Comparison of ENCODE assay signal across 24 cellular contexts in the genomic region with DNA sequence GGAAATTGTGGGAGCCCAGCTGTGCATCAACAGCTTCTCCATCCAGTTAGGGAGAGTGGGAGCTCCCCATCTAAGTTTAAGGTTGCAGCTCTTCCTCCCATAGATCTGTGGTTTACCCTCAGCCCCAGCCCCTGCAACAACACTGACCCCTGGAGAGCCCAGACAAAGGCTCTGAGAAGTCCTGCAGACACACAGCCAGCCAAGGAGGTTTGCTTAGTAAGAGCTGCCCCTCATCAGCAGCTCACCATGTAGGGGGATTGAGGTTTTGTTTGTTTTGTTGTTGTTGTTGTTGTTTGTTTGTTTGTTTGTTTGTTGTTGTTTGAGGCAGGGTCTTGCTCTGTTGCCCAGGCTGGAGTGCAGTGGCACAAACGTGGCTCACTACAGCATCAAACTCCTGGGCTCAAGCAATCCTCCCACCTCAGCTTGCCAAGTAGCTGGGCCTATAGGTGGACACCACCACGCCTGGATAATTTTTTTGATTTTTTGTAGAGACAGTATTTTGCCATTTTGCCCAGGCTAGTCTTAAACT.
DNase-seq lines count a peak whose midpoint lies in the region; ATAC-seq and TF ChIP-seq lines count a peak whose summit lies in the region.
"Had no signal": no experiment of that assay in that cellular context is flagged by ENCODE, and none has a peak within 500 bp of the region (broad histone marks: within the 10 kb centered on the region; RNA-seq: fewer than 3 reads in every experiment).

No MANE protein-coding gene starts in this region.

- no peak for TF ChIP-seq CTCF in activated CD8-positive, alpha-beta T cell treated with anti-CD3 and anti-CD28 coated beads for 36 hours (IDR thresholded peaks at IDR 0.05)
- no peak for TF ChIP-seq CTCF in NB4 (IDR thresholded peaks at IDR 0.05; ENCODE audit: low read depth, low read length)

- H3K4ac ChIP-seq in mesenchymal stem cell (ENCODE audit: low read depth in 1 of 2, low read length in 2 of 2): peak overlapping the region; percentile 57 to 81

- peak overlapping the region; percentile 25 to 52 for H3K18ac ChIP-seq in mesenchymal stem cell (ENCODE audit: low read depth in 1 of 2, low read length in 2 of 2)

- peak overlapping the region; percentile 38 for H2BK15ac ChIP-seq in mesenchymal stem cell (ENCODE audit: low read depth, poor library complexity, severe bottlenecking)

- peak overlapping the region; percentile 33 for H2AK5ac ChIP-seq in mesenchymal stem cell (ENCODE audit: low read length, severe bottlenecking)

- no peaks in the 10 kb centered on the region for H3K27me3 ChIP-seq in mesenchymal stem cell (ENCODE audit: control insufficient read depth in 1 of 2, insufficient read depth in 1 of 2, low read length in 2 of 2)
- H3K27me3 ChIP-seq in rectal smooth muscle tissue (ENCODE audit: control insufficient read depth, insufficient read depth, low read length): no peaks in the 10 kb centered on the region
- H3K27me3 ChIP-seq: BLaER1, left lung had no signal

- peak overlapping the region in 1 of 2 experiments; percentile 53 for H3K14ac ChIP-seq in mesenchymal stem cell (ENCODE audit: low read length in 2 of 2)

- H4K91ac ChIP-seq in mesenchymal stem cell (ENCODE audit: low read length): peak overlapping the region; percentile 57

- DNase-seq in activated CD8-positive, alpha-beta T cell treated with anti-CD3 and anti-CD28 coated beads, Interleukin-2, amount 10 ng/mL, durations not matched to agents 7 days and 5 days: no peak
- no peak for DNase-seq in activated CD8-positive, alpha-beta T cell treated with anti-CD3 and anti-CD28 coated beads for 36 hours
- DNase-seq in NB4 (ENCODE audit: low read depth) (peak; percentile 68), mesenchymal stem cell (no peak), putamen (ENCODE audit: low spot score) (no peak), midbrain (lab: John Stamatoyannopoulos, UW) (no peak)
- DNase-seq: activated CD4-positive, alpha-beta T cell treated with anti-CD3 and anti-CD28 coated beads, Interleukin-2, amount 50 U/mL, for 48 hours; activated naive CD4-positive, alpha-beta T cell treated with anti-CD3 and anti-CD28 coated beads, Interleukin-2, amount 10 ng/mL, durations not matched to agents 7 days and 5 days; activated T-cell treated with anti-CD3 and anti-CD28 coated beads, Interleukin-2, amount 50 U/mL, for 4 hours; aorta; central memory CD4-positive, alpha-beta T cell; COR-L47; dermis blood vessel endothelial cell; GF-D8; Karpas-422; left lung; NCI-H1694 treated with DMSO at 0.1 percent for 48 hours; NCI-H526 treated with DMSO at 0.1 percent for 48 hours; small intestine had no signal

- H4K8ac ChIP-seq in mesenchymal stem cell (ENCODE audit: low read length): no peak overlapping the region

- no peaks in the 10 kb centered on the region for H3K27me3 Mint-ChIP-seq in activated CD8-positive, alpha-beta T cell treated with anti-CD3 and anti-CD28 coated beads, Interleukin-2, amount 10 ng/mL, durations not matched to agents 7 days and 5 days (ENCODE audit: low read depth)
- H3K27me3 Mint-ChIP-seq in activated CD8-positive, alpha-beta T cell treated with anti-CD3 and anti-CD28 coated beads for 36 hours: no peaks in the 10 kb centered on the region
- H3K27me3 Mint-ChIP-seq: activated naive CD4-positive, alpha-beta T cell treated with anti-CD3 and anti-CD28 coated beads, Interleukin-2, amount 10 ng/mL, durations not matched to agents 7 days and 5 days had no signal

- no peaks in the 10 kb centered on the region for H3K9me3 Mint-ChIP-seq in activated CD8-positive, alpha-beta T cell treated with anti-CD3 and anti-CD28 coated beads, Interleukin-2, amount 10 ng/mL, durations not matched to agents 7 days and 5 days (ENCODE audit: insufficient read depth)
- no peaks in the 10 kb centered on the region for H3K9me3 Mint-ChIP-seq in activated CD8-positive, alpha-beta T cell treated with anti-CD3 and anti-CD28 coated beads for 36 hours
- H3K9me3 Mint-ChIP-seq: activated naive CD4-positive, alpha-beta T cell treated with anti-CD3 and anti-CD28 coated beads, Interleukin-2, amount 10 ng/mL, durations not matched to agents 7 days and 5 days; activated T-cell treated with anti-CD3 and anti-CD28 coated beads, Interleukin-2, amount 50 U/mL, for 4 hours had no signal

- H2BK120ac ChIP-seq in mesenchymal stem cell (ENCODE audit: low read depth, low read length): peak overlapping the region; percentile 24

- H3K9ac ChIP-seq in mesenchymal stem cell (ENCODE audit: low read length) (no peak overlapping the region), rectal smooth muscle tissue (ENCODE audit: low read length) (no peak overlapping the region)
- H3K9ac ChIP-seq: BLaER1 had no signal

- H3K4me2 ChIP-seq in mesenchymal stem cell (ENCODE audit: low read length, poor library complexity, severe bottlenecking): no peak overlapping the region
- H3K4me2 ChIP-seq: BLaER1 had no signal

- H3K4me1 Mint-ChIP-seq in activated CD8-positive, alpha-beta T cell treated with anti-CD3 and anti-CD28 coated beads, Interleukin-2, amount 10 ng/mL, durations not matched to agents 7 days and 5 days (ENCODE audit: low read depth): peaks cover 90% of the 10 kb centered on the region
- peaks cover 72% of the 10 kb centered on the region for H3K4me1 Mint-ChIP-seq in activated CD8-positive, alpha-beta T cell treated with anti-CD3 and anti-CD28 coated beads for 36 hours (ENCODE audit: low read depth)

- H3K36me3 Mint-ChIP-seq in activated CD8-positive, alpha-beta T cell treated with anti-CD3 and anti-CD28 coated beads, Interleukin-2, amount 10 ng/mL, durations not matched to agents 7 days and 5 days (ENCODE audit: low read depth): peaks cover 58% of the 10 kb centered on the region
- H3K36me3 Mint-ChIP-seq in activated CD8-positive, alpha-beta T cell treated with anti-CD3 and anti-CD28 coated beads for 36 hours (ENCODE audit: low read depth): peaks cover 25% of the 10 kb centered on the region

- intact Hi-C loops in activated CD8-positive, alpha-beta T cell treated with anti-CD3 and anti-CD28 coated beads for 36 hours (cut with micrococcal nuclease): no loop called here

- no peak overlapping the region for H2BK5ac ChIP-seq in mesenchymal stem cell (ENCODE audit: low read depth, low read length, poor library complexity, severe bottlenecking)

- peak overlapping the region; percentile 47 for H3K27ac Mint-ChIP-seq in activated CD8-positive, alpha-beta T cell treated with anti-CD3 and anti-CD28 coated beads, Interleukin-2, amount 10 ng/mL, durations not matched to agents 7 days and 5 days
- H3K27ac Mint-ChIP-seq in activated CD8-positive, alpha-beta T cell treated with anti-CD3 and anti-CD28 coated beads for 36 hours: no peak overlapping the region
- H3K27ac Mint-ChIP-seq: activated naive CD4-positive, alpha-beta T cell treated with anti-CD3 and anti-CD28 coated beads, Interleukin-2, amount 10 ng/mL, durations not matched to agents 7 days and 5 days had no signal

- H3K23ac ChIP-seq in mesenchymal stem cell (ENCODE audit: low read length in 2 of 2): no peak overlapping the region

- H3K27ac ChIP-seq in mesenchymal stem cell (ENCODE audit: low read length, poor library complexity, severe bottlenecking): no peak overlapping the region
- H3K27ac ChIP-seq in rectal smooth muscle tissue (ENCODE audit: low read depth, low read length): peak overlapping the region; percentile 10
- H3K27ac ChIP-seq: BLaER1, left lung had no signal

- WGBS in mesenchymal stem cell: 100% methylated on average over 1 of the region's 2 CpGs

- H3K4me1 ChIP-seq in mesenchymal stem cell (ENCODE audit: control insufficient read depth, insufficient read depth, low read depth, low read length) (peaks cover 63% of the 10 kb centered on the region), rectal smooth muscle tissue (ENCODE audit: control insufficient read depth, insufficient read depth, low read length) (peaks cover 59% of the 10 kb centered on the region)

- H3K4me3 ChIP-seq in NB4 (ENCODE audit: low read depth, low read length): no peak overlapping the region
- H3K4me3 ChIP-seq in mesenchymal stem cell (ENCODE audit: insufficient read depth in 1 of 2, low read depth in 1 of 2, low read length in 2 of 2): no peak overlapping the region
- no peak overlapping the region for H3K4me3 ChIP-seq in rectal smooth muscle tissue (ENCODE audit: low read length)
- H3K4me3 ChIP-seq: BLaER1, left lung, thoracic aorta had no signal

- no peak overlapping the region for H3K4me3 Mint-ChIP-seq in activated CD8-positive, alpha-beta T cell treated with anti-CD3 and anti-CD28 coated beads, Interleukin-2, amount 10 ng/mL, durations not matched to agents 7 days and 5 days
- no peak overlapping the region for H3K4me3 Mint-ChIP-seq in activated CD8-positive, alpha-beta T cell treated with anti-CD3 and anti-CD28 coated beads for 36 hours
- H3K4me3 Mint-ChIP-seq: activated naive CD4-positive, alpha-beta T cell treated with anti-CD3 and anti-CD28 coated beads, Interleukin-2, amount 10 ng/mL, durations not matched to agents 7 days and 5 days; activated T-cell treated with anti-CD3 and anti-CD28 coated beads, Interleukin-2, amount 50 U/mL, for 4 hours had no signal

- peak overlapping the region; percentile 46 to 96 for H2BK12ac ChIP-seq in mesenchymal stem cell (ENCODE audit: low read length in 2 of 2)

- H2AFZ ChIP-seq in mesenchymal stem cell (ENCODE audit: low read depth, low read length): no peak overlapping the region

- H3K36me3 ChIP-seq in mesenchymal stem cell (ENCODE audit: control insufficient read depth in 1 of 2, insufficient read depth in 2 of 2, low read depth in 1 of 2, low read length in 2 of 2): peaks cover 8 to 28% of the 10 kb centered on the region in 2 experiments
- no peaks in the 10 kb centered on the region for H3K36me3 ChIP-seq in rectal smooth muscle tissue (ENCODE audit: control insufficient read depth, insufficient read depth, low read length)
- H3K36me3 ChIP-seq: thoracic aorta had no signal

- CTCF ChIA-PET in activated CD8-positive, alpha-beta T cell treated with anti-CD3 and anti-CD28 coated beads, Interleukin-2, amount 10 ng/mL, durations not matched to agents 7 days and 5 days (lab: Charles Lee): interaction anchor here (0.9 to 1.2 kb wide), 4 partner anchors 8 to 17 kb away, joined by 3 to 4 read pairs (median 3); no protein-coding TSS in a partner anchor
- CTCF ChIA-PET in activated CD8-positive, alpha-beta T cell treated with anti-CD3 and anti-CD28 coated beads for 36 hours (lab: Charles Lee): interaction anchor here (0.9 to 1.0 kb wide), 2 partner anchors 30 to 77 kb away, joined by 3 read pairs; no protein-coding TSS in a partner anchor

- H3K9me3 ChIP-seq in mesenchymal stem cell (ENCODE audit: control insufficient read depth, low read length): no peaks in the 10 kb centered on the region
- H3K9me3 ChIP-seq: BLaER1, left lung, thoracic aorta had no signal

- TF ChIP-seq POLR2A in NB4 (IDR thresholded peaks at IDR 0.05; ENCODE audit: extremely low read depth, insufficient read length): no peak

- H3K79me1 ChIP-seq in mesenchymal stem cell (replicated peaks; ENCODE audit: low read length, poor library complexity, severe bottlenecking): peaks cover 17% of the 10 kb centered on the region

- POLR2A ChIA-PET in activated CD8-positive, alpha-beta T cell treated with anti-CD3 and anti-CD28 coated beads, Interleukin-2, amount 10 ng/mL, durations not matched to agents 7 days and 5 days (lab: Charles Lee): interaction anchor here (1.0 to 2.2 kb wide), 4 partner anchors 8 to 172 kb away, joined by 3 to 10 read pairs (median 4); partner anchors contain the start of gene SOCS1
- POLR2A ChIA-PET in activated CD8-positive, alpha-beta T cell treated with anti-CD3 and anti-CD28 coated beads for 36 hours (lab: Charles Lee): interaction anchor here (1.9 kb wide), 1 partner anchor 11 kb away, joined by 7 read pairs; no protein-coding TSS in a partner anchor

- ATAC-seq in activated CD8-positive, alpha-beta T cell treated with anti-CD3 and anti-CD28 coated beads, Interleukin-2, amount 10 ng/mL, durations not matched to agents 7 days and 5 days: no peak
- no peak for ATAC-seq in activated CD8-positive, alpha-beta T cell treated with anti-CD3 and anti-CD28 coated beads for 36 hours
- no peak for ATAC-seq in HG03159 (IDR thresholded peaks at IDR 0.05; ENCODE audit: unreplicated experiment)
- ATAC-seq: activated T-cell treated with anti-CD3 and anti-CD28 coated beads, Interleukin-2, amount 50 U/mL, for 4 hours; left lung; Panc1 had no signal
